1 cellular context compared by ENCODE assay signal in the genomic region with DNA sequence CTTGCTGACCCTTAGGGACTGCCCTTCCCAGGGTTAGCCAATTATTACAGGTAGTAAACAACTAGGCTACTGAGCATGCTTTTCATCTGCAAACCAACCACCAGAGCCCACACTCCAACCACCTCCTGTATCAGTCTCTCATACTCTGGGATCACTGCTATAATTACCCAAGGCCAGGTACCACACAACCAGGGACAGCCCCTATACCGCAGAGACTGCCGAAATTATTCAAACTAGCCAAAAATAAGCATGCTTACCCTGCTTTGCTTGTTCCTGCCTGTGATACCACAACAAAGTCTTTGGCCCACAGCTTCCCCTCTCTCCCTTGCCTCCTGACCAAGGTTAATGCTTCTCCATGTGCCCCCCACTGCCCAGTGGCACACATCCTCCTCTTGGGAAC.
TF ChIP-seq lines count a peak whose summit lies in the region.

No MANE protein-coding gene starts in this region.

TF ChIP-seq in GM12878, 131 proteins besides CTCF, POLR2A, EP300 and RAD21:
- TF ChIP-seq NRF1 (conservative IDR thresholded peaks at IDR 0.05; ENCODE audit: low read depth, low read length), result no peak
- no peak for TF ChIP-seq KLF5 (IDR thresholded peaks at IDR 0.05; ENCODE audit: partially characterized antibody)
- TF ChIP-seq RUNX3 (IDR thresholded peaks at IDR 0.05; ENCODE audit: low read length), result peak; percentile 65
- no peak for TF ChIP-seq SREBF2 (IDR thresholded peaks at IDR 0.05; ENCODE audit: low read length)
- no peak for TF ChIP-seq RCOR1 (conservative IDR thresholded peaks at IDR 0.05; ENCODE audit: low read depth, low read length)
- TF ChIP-seq ZNF217 (IDR thresholded peaks at IDR 0.05), result no peak
